10 cellular contexts compared by ENCODE assay signal in genomic region chr3:138371070-138371950, GRCh38. TPM values are rescaled to one million over a fixed set of nuclear protein-coding genes. Genes with fewer than 3 reads are reported as not detected.
DNase-seq lines count a peak whose midpoint lies in the region; ATAC-seq and TF ChIP-seq lines count a peak whose summit lies in the region.
"Had no signal": no experiment of that assay in that cellular context is flagged by ENCODE, and none has a peak within 500 bp of the region (broad histone marks: within the 10 kb centered on the region; RNA-seq: fewer than 3 reads in every experiment).

No MANE protein-coding gene starts in this region.

- ATAC-seq in GM18508 (IDR thresholded peaks at IDR 0.05; ENCODE audit: insufficient read depth, unreplicated experiment) (peak; percentile 100), GM21423 (IDR thresholded peaks at IDR 0.05; ENCODE audit: unreplicated experiment) (peak; percentile 100), HG03432 (IDR thresholded peaks at IDR 0.05; ENCODE audit: unreplicated experiment) (peak; percentile 99)

- H3K4me1 ChIP-seq in Peyer's patch: no peaks in the 10 kb centered on the region
- no peaks in the 10 kb centered on the region for H3K4me1 ChIP-seq in prostate gland (replicated peaks)
- peaks cover 23% of the 10 kb centered on the region for H3K4me1 ChIP-seq in vagina

- TF ChIP-seq POLR2A in Peyer's patch (IDR thresholded peaks at IDR 0.05) (no peak), prostate gland (IDR thresholded peaks at IDR 0.05) (no peak), vagina (IDR thresholded peaks at IDR 0.05) (no peak)

- intact Hi-C loops in prostate gland (cut with DNase I): no loop called here
- intact Hi-C loops in vagina (cut with DNase I): no loop called here

- H3K27me3 ChIP-seq in Peyer's patch (no peaks in the 10 kb centered on the region), prostate gland (replicated peaks; ENCODE audit: insufficient read depth) (no peaks in the 10 kb centered on the region), vagina (no peaks in the 10 kb centered on the region)

- TF ChIP-seq CTCF in Peyer's patch (IDR thresholded peaks at IDR 0.05): no peak
- TF ChIP-seq CTCF in prostate gland (IDR thresholded peaks at IDR 0.05): no peak
- no peak for TF ChIP-seq CTCF in vagina (IDR thresholded peaks at IDR 0.05)

- 80% methylated on average over 9 of the region's 9 CpGs for WGBS in prostate gland

- no peaks in the 10 kb centered on the region for H3K9me3 ChIP-seq in Peyer's patch
- no peaks in the 10 kb centered on the region for H3K9me3 ChIP-seq in prostate gland
- H3K9me3 ChIP-seq in vagina: no peaks in the 10 kb centered on the region

- peak; percentile 67 for DNase-seq in germinal center (ENCODE audit: low spot score)
- no peak for DNase-seq in Peyer's patch
- no peak for DNase-seq in SHP77 treated with DMSO at 0.1 percent for 48 hours (lab: John Stamatoyannopoulos, UW)
- DNase-seq in prostate gland (ENCODE audit: low spot score): no peak
- no peak for DNase-seq in vagina (ENCODE audit: extremely low spot score in 2 of 2)
- DNase-seq: RPMI8226; stimulated activated CD4-positive, alpha-beta T cell treated with anti-CD3 and anti-CD28 coated beads, Interleukin-4, amount 100 ng/mL, for 24 hours had no signal

- H3K4me3 ChIP-seq in Peyer's patch: no peak overlapping the region
- H3K4me3 ChIP-seq in prostate gland: no peak overlapping the region
- H3K4me3 ChIP-seq in vagina: no peak overlapping the region

- no peaks in the 10 kb centered on the region for H3K36me3 ChIP-seq in Peyer's patch
- no peaks in the 10 kb centered on the region for H3K36me3 ChIP-seq in prostate gland
- H3K36me3 ChIP-seq in vagina: no peaks in the 10 kb centered on the region

- H3K27ac ChIP-seq in Peyer's patch: no peak overlapping the region
- no peak overlapping the region for H3K27ac ChIP-seq in prostate gland
- H3K27ac ChIP-seq in vagina: no peak overlapping the region

RNA-seq across cellular contexts. Expression of gene MRAS, which starts 22.9 kb away (rescaled TPM):
- 1 to 10 TPM; 1.2 to 7.4 (median 3.0) TPM for total RNA-seq in Peyer's patch
- total RNA-seq in prostate gland: 10 to 100 TPM in 1 of 2 donors, 1 to 10 TPM in 1; 8.7 to 25.3 TPM
- 26.8 TPM for total RNA-seq in vagina

RNA-seq across cellular contexts. Expression of gene NME9, which starts 41.7 kb away (rescaled TPM):
- not detected for total RNA-seq in Peyer's patch
- 1 to 10 TPM in 1 of 2 donors, not detected in 1; 3.2 TPM for total RNA-seq in prostate gland
- total RNA-seq in vagina: not detected
